Comparison of ENCODE assay signal across 1 cellular context in the genomic region with DNA sequence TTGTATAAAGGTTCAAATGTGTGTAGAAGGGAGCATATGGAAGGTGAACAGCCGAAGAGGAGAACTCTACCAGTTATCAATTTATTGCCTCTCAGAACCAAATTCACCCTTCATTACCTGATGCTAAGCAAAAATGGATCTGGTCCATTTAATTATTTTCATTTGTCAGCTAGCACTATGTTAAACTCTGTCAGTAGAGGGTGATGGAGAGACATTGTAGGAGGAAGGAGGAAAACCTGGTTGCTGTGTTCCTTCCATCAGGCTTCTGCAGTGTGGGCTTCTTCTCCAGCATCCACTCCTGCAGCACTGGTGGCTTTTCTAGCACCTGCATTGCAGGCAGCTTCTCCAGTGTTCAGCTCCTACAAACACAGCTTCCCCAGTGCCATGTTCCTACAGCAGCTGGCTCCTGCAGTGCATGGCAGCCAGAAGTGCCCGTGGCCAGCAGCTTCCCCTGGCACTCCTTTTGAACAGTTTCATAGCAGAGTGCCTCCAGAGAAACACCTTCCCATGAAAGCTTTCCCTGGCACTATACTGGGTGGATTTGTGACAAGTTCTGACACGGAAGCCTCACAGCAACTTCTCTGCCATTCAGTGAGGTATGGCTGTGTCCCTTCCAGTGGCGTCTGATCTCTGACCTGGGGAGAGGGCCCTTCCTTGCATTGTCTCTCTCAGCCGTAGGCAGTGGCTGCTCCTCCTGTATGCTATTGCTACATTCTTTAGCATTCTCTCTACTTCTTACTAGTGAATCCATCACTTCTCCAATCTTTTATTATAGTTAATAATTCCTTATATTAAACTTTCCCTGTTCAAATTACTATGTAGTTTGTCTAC.
TF ChIP-seq lines count a peak whose summit lies in the region.

No MANE protein-coding gene starts in this region.

TF ChIP-seq in K562, 482 proteins besides CTCF, POLR2A, EP300 and RAD21:
- TF ChIP-seq, protein P1, sequence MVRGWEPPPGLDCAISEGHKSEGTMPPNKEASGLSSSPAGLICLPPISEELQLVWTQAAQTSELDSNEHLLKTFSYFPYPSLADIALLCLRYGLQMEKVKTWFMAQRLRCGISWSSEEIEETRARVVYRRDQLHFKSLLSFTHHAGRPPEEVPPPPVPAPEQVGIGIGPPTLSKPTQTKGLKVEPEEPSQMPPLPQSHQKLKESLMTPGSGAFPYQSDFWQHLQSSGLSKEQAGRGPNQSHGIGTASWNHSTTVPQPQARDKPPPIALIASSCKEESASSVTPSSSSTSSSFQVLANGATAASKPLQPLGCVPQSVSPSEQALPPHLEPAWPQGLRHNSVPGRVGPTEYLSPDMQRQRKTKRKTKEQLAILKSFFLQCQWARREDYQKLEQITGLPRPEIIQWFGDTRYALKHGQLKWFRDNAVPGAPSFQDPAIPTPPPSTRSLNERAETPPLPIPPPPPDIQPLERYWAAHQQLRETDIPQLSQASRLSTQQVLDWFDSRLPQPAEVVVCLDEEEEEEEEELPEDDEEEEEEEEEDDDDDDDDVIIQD (CRISPR knock-in tag; IDR thresholded peaks at IDR 0.05) = no peak
- TF ChIP-seq, protein P2, sequence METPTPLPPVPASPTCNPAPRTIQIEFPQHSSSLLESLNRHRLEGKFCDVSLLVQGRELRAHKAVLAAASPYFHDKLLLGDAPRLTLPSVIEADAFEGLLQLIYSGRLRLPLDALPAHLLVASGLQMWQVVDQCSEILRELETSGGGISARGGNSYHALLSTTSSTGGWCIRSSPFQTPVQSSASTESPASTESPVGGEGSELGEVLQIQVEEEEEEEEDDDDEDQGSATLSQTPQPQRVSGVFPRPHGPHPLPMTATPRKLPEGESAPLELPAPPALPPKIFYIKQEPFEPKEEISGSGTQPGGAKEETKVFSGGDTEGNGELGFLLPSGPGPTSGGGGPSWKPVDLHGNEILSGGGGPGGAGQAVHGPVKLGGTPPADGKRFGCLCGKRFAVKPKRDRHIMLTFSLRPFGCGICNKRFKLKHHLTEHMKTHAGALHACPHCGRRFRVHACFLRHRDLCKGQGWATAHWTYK (CRISPR knock-in tag; IDR thresholded peaks at IDR 0.05) = no peak
- TF ChIP-seq HNRNPL (IDR thresholded peaks at IDR 0.05; ENCODE audit: low read depth, low read length) (no peak), KLF10 (CRISPR knock-in tag; IDR thresholded peaks at IDR 0.05) (no peak), KLF16 (IDR thresholded peaks at IDR 0.05) (no peak), CBFA2T3 (IDR thresholded peaks at IDR 0.05) (no peak)
- TF ChIP-seq, protein P3, sequence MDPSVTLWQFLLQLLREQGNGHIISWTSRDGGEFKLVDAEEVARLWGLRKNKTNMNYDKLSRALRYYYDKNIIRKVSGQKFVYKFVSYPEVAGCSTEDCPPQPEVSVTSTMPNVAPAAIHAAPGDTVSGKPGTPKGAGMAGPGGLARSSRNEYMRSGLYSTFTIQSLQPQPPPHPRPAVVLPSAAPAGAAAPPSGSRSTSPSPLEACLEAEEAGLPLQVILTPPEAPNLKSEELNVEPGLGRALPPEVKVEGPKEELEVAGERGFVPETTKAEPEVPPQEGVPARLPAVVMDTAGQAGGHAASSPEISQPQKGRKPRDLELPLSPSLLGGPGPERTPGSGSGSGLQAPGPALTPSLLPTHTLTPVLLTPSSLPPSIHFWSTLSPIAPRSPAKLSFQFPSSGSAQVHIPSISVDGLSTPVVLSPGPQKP (CRISPR knock-in tag; IDR thresholded peaks at IDR 0.05) = no peak
- TF ChIP-seq, protein P4, sequence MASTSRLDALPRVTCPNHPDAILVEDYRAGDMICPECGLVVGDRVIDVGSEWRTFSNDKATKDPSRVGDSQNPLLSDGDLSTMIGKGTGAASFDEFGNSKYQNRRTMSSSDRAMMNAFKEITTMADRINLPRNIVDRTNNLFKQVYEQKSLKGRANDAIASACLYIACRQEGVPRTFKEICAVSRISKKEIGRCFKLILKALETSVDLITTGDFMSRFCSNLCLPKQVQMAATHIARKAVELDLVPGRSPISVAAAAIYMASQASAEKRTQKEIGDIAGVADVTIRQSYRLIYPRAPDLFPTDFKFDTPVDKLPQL (IDR thresholded peaks at IDR 0.05; ENCODE audit: extremely low read depth, insufficient read length) = no peak
- TF ChIP-seq, protein P5, sequence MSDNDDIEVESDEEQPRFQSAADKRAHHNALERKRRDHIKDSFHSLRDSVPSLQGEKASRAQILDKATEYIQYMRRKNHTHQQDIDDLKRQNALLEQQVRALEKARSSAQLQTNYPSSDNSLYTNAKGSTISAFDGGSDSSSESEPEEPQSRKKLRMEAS (CRISPR knock-in tag; IDR thresholded peaks at IDR 0.05) = no peak
- TF ChIP-seq, protein P6, sequence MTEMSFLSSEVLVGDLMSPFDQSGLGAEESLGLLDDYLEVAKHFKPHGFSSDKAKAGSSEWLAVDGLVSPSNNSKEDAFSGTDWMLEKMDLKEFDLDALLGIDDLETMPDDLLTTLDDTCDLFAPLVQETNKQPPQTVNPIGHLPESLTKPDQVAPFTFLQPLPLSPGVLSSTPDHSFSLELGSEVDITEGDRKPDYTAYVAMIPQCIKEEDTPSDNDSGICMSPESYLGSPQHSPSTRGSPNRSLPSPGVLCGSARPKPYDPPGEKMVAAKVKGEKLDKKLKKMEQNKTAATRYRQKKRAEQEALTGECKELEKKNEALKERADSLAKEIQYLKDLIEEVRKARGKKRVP (CRISPR knock-in tag; IDR thresholded peaks at IDR 0.05) = no peak
